ENCODE assay signal across 1 cellular context in the genomic region with DNA sequence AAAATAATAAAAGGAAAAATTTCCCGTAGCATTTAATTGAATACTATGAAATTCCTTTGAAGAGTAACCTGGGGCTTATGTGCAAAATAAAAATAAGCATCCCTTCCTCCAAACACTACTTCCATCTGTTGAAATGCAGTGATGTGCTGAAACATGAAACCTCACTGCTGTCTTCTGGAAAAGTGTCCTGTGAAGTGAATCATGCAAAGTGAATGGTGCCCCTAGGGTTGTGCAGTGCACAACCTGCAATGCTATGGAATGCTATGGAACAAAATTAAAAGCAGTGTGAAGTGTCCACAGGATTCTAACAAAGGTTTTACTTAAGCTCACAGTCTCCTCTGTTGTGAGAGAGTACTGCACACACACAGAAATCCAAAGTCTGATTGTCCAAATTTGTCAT.
TF ChIP-seq lines count a peak whose summit lies in the region.

No MANE protein-coding gene starts in this region.

TF ChIP-seq in SK-N-SH, 30 proteins besides CTCF, POLR2A, EP300 and RAD21 (continued from another document):
- no peak for TF ChIP-seq RFX5 (IDR thresholded peaks at IDR 0.05; ENCODE audit: low read length)
